Comparison of ENCODE assay signal across 1 cellular context in the genomic region with DNA sequence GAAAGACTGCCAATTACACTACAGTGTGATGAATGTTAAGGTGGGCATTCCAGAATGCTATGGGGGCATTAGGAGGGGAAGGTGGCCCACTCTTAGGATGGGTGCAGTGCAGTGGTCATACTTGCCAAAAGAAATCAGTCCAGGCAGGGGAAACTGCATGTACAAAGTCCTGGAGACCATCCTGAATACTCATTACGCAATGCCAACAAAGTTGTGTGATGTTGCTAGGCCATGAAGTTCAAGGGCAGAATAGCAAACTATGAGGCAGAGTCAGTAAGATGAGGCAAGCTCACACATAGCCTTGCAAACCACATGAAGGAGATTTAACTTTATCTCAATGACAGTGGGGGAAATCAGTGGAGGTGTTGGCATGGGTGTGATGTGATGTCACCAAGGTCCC.
TF ChIP-seq lines count a peak whose summit lies in the region.

No MANE protein-coding gene starts in this region.

TF ChIP-seq in HepG2, 621 proteins besides CTCF, POLR2A, EP300 and RAD21 (continued from another document):
- TF ChIP-seq, protein P1, sequence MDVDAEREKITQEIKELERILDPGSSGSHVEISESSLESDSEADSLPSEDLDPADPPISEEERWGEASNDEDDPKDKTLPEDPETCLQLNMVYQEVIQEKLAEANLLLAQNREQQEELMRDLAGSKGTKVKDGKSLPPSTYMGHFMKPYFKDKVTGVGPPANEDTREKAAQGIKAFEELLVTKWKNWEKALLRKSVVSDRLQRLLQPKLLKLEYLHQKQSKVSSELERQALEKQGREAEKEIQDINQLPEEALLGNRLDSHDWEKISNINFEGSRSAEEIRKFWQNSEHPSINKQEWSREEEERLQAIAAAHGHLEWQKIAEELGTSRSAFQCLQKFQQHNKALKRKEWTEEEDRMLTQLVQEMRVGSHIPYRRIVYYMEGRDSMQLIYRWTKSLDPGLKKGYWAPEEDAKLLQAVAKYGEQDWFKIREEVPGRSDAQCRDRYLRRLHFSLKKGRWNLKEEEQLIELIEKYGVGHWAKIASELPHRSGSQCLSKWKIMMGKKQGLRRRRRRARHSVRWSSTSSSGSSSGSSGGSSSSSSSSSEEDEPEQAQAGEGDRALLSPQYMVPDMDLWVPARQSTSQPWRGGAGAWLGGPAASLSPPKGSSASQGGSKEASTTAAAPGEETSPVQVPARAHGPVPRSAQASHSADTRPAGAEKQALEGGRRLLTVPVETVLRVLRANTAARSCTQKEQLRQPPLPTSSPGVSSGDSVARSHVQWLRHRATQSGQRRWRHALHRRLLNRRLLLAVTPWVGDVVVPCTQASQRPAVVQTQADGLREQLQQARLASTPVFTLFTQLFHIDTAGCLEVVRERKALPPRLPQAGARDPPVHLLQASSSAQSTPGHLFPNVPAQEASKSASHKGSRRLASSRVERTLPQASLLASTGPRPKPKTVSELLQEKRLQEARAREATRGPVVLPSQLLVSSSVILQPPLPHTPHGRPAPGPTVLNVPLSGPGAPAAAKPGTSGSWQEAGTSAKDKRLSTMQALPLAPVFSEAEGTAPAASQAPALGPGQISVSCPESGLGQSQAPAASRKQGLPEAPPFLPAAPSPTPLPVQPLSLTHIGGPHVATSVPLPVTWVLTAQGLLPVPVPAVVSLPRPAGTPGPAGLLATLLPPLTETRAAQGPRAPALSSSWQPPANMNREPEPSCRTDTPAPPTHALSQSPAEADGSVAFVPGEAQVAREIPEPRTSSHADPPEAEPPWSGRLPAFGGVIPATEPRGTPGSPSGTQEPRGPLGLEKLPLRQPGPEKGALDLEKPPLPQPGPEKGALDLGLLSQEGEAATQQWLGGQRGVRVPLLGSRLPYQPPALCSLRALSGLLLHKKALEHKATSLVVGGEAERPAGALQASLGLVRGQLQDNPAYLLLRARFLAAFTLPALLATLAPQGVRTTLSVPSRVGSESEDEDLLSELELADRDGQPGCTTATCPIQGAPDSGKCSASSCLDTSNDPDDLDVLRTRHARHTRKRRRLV (CRISPR knock-in tag; IDR thresholded peaks at IDR 0.05): no peak
- TF ChIP-seq TEAD2 (CRISPR knock-in tag; IDR thresholded peaks at IDR 0.05) (no peak), SAP130 (CRISPR knock-in tag; IDR thresholded peaks at IDR 0.05; ENCODE audit: low read depth) (peak; percentile 61), KDM6A (CRISPR knock-in tag; IDR thresholded peaks at IDR 0.05; ENCODE audit: low read depth) (peak; percentile 21; the same call in 1 of the 2 replicates), RXRA (CRISPR knock-in tag; IDR thresholded peaks at IDR 0.05) (peak; percentile 79; the same call in 1 of the 2 replicates), ZNF766 (CRISPR knock-in tag; IDR thresholded peaks at IDR 0.05; ENCODE audit: borderline replicate concordance) (no peak), SMARCC2 (IDR thresholded peaks at IDR 0.05) (no peak), ZNF644 (CRISPR knock-in tag; IDR thresholded peaks at IDR 0.05; ENCODE audit: low read depth) (peak; percentile 96), ZIK1 (CRISPR knock-in tag; IDR thresholded peaks at IDR 0.05; ENCODE audit: borderline replicate concordance, low read depth) (no peak), AHR (CRISPR knock-in tag; IDR thresholded peaks at IDR 0.05) (no peak), ZNF296 (CRISPR knock-in tag; conservative IDR thresholded peaks at IDR 0.05) (no peak), ZNF274 (CRISPR knock-in tag; IDR thresholded peaks at IDR 0.05) (no peak), FOXJ3 (CRISPR knock-in tag; IDR thresholded peaks at IDR 0.05; ENCODE audit: borderline replicate concordance) (no peak), NRL (CRISPR knock-in tag; IDR thresholded peaks at IDR 0.05; ENCODE audit: borderline replicate concordance) (no peak), ZNF83 (CRISPR knock-in tag; IDR thresholded peaks at IDR 0.05; ENCODE audit: borderline replicate concordance) (no peak), ZFYVE20 (CRISPR knock-in tag; IDR thresholded peaks at IDR 0.05; ENCODE audit: borderline replicate concordance, low read depth) (no peak), HOXA5 (CRISPR knock-in tag; IDR thresholded peaks at IDR 0.05) (0 out of 2 replicates have a peak, but pooled peaks have one; percentile 21), ZFP62 (CRISPR knock-in tag; IDR thresholded peaks at IDR 0.05) (no peak), CCAR2 (optimal IDR thresholded peaks at IDR 0.05; ENCODE audit: low read depth, low read length) (no peak)
- TF ChIP-seq, protein P2, sequence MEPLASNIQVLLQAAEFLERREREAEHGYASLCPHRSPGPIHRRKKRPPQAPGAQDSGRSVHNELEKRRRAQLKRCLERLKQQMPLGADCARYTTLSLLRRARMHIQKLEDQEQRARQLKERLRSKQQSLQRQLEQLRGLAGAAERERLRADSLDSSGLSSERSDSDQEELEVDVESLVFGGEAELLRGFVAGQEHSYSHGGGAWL (CRISPR knock-in tag; IDR thresholded peaks at IDR 0.05): no peak
- TF ChIP-seq, protein P3, sequence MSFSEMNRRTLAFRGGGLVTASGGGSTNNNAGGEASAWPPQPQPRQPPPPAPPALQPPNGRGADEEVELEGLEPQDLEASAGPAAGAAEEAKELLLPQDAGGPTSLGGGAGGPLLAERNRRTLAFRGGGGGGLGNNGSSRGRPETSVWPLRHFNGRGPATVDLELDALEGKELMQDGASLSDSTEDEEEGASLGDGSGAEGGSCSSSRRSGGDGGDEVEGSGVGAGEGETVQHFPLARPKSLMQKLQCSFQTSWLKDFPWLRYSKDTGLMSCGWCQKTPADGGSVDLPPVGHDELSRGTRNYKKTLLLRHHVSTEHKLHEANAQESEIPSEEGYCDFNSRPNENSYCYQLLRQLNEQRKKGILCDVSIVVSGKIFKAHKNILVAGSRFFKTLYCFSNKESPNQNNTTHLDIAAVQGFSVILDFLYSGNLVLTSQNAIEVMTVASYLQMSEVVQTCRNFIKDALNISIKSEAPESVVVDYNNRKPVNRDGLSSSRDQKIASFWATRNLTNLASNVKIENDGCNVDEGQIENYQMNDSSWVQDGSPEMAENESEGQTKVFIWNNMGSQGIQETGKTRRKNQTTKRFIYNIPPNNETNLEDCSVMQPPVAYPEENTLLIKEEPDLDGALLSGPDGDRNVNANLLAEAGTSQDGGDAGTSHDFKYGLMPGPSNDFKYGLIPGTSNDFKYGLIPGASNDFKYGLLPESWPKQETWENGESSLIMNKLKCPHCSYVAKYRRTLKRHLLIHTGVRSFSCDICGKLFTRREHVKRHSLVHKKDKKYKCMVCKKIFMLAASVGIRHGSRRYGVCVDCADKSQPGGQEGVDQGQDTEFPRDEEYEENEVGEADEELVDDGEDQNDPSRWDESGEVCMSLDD (CRISPR knock-in tag; IDR thresholded peaks at IDR 0.05; ENCODE audit: borderline replicate concordance): no peak
- TF ChIP-seq, protein P4, sequence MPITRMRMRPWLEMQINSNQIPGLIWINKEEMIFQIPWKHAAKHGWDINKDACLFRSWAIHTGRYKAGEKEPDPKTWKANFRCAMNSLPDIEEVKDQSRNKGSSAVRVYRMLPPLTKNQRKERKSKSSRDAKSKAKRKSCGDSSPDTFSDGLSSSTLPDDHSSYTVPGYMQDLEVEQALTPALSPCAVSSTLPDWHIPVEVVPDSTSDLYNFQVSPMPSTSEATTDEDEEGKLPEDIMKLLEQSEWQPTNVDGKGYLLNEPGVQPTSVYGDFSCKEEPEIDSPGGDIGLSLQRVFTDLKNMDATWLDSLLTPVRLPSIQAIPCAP (CRISPR knock-in tag; IDR thresholded peaks at IDR 0.05; ENCODE audit: low read depth): no peak
- TF ChIP-seq, protein P5, sequence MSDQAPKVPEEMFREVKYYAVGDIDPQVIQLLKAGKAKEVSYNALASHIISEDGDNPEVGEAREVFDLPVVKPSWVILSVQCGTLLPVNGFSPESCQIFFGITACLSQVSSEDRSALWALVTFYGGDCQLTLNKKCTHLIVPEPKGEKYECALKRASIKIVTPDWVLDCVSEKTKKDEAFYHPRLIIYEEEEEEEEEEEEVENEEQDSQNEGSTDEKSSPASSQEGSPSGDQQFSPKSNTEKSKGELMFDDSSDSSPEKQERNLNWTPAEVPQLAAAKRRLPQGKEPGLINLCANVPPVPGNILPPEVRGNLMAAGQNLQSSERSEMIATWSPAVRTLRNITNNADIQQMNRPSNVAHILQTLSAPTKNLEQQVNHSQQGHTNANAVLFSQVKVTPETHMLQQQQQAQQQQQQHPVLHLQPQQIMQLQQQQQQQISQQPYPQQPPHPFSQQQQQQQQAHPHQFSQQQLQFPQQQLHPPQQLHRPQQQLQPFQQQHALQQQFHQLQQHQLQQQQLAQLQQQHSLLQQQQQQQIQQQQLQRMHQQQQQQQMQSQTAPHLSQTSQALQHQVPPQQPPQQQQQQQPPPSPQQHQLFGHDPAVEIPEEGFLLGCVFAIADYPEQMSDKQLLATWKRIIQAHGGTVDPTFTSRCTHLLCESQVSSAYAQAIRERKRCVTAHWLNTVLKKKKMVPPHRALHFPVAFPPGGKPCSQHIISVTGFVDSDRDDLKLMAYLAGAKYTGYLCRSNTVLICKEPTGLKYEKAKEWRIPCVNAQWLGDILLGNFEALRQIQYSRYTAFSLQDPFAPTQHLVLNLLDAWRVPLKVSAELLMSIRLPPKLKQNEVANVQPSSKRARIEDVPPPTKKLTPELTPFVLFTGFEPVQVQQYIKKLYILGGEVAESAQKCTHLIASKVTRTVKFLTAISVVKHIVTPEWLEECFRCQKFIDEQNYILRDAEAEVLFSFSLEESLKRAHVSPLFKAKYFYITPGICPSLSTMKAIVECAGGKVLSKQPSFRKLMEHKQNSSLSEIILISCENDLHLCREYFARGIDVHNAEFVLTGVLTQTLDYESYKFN (CRISPR knock-in tag; conservative IDR thresholded peaks at IDR 0.05): peak; percentile 78
- TF ChIP-seq, protein P6, sequence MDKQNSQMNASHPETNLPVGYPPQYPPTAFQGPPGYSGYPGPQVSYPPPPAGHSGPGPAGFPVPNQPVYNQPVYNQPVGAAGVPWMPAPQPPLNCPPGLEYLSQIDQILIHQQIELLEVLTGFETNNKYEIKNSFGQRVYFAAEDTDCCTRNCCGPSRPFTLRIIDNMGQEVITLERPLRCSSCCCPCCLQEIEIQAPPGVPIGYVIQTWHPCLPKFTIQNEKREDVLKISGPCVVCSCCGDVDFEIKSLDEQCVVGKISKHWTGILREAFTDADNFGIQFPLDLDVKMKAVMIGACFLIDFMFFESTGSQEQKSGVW (CRISPR knock-in tag; IDR thresholded peaks at IDR 0.05; ENCODE audit: borderline replicate concordance): no peak
